23 cellular contexts compared by ENCODE assay signal in genomic region chr6:100493206-100493888, GRCh38. TPM values are rescaled to one million over a fixed set of nuclear protein-coding genes. Genes with fewer than 3 reads are reported as not detected.
A peak's percentile ranks its signal among the peaks of the same experiment; 100 is the strongest.
DNase-seq lines count a peak whose midpoint lies in the region; ATAC-seq and TF ChIP-seq lines count a peak whose summit lies in the region.
"Had no signal": no experiment of that assay in that cellular context is flagged by ENCODE, and none has a peak within 500 bp of the region (broad histone marks: within the 10 kb centered on the region; RNA-seq: fewer than 3 reads in every experiment).

No MANE protein-coding gene starts in this region.

- H4K20me1 ChIP-seq in PC-9 (ENCODE audit: insufficient read depth): no peaks in the 10 kb centered on the region

- H3K4me3 ChIP-seq in PC-9 (no peak overlapping the region), neuronal stem cell (ENCODE audit: low read length in 2 of 2) (no peak overlapping the region), mucosa of descending colon (no peak overlapping the region)
- H3K4me3 ChIP-seq: adrenal gland, cardiac muscle cell, gastroesophageal sphincter, GM23248 had no signal

- intact Hi-C loops in PC-9 (cut with micrococcal nuclease; ENCODE audit: unreplicated experiment) (no loop called here), mucosa of descending colon (cut with DNase I, micrococcal nuclease) (no loop called here)

- no peak overlapping the region for H2BK12ac ChIP-seq in neuronal stem cell (ENCODE audit: low read length)

- peaks cover 3% of the 10 kb centered on the region for H3K9me3 Mint-ChIP-seq in T-helper 2 cell treated with Interferon-gamma antibody and Interleukin-4, amounts not matched to agents 5 μg/mL and 100 μg/mL, for 36 hours

- DNase-seq in HPDE6-E6E7 (ENCODE audit: extremely low spot score) (peak; percentile 67), PC-9 (peak; percentile 29 to 37), foreskin keratinocyte (peak; percentile 82 to 92), neuronal stem cell (ENCODE audit: low spot score) (no peak), mucosa of descending colon (no peak)
- DNase-seq in T-helper 2 cell treated with Interferon-gamma antibody and Interleukin-4, amounts not matched to agents 5 μg/mL and 100 μg/mL, for 36 hours (ENCODE audit: low spot score): no peak
- DNase-seq in activated CD4-positive, alpha-beta T cell treated with anti-CD3 and anti-CD28 coated beads, Interleukin-2, amount 50 U/mL, for 4 hours: no peak
- DNase-seq: activated CD4-positive, alpha-beta T cell treated with anti-CD3 and anti-CD28 coated beads, Interleukin-2, amount 50 U/mL, for 1 hour; activated effector memory CD4-positive, alpha-beta T cell treated with anti-CD3 and anti-CD28 coated beads, Interleukin-2, amount 50 U/mL, for 16 hours; adrenal gland; dermis blood vessel endothelial cell; EL; GM23248; naive B cell; NCI-H1436 treated with DMSO at 0.1 percent for 48 hours; stimulated activated naive B cell treated with anti-CD40 and anti-IgM and Interleukin-4, amounts not matched to agents 10 μg/mL and 1 μg/mL and 100 μg/mL, for 72 hours; T-cell had no signal

- TF ChIP-seq CTCF in PC-9 (conservative IDR thresholded peaks at IDR 0.05) (no peak), foreskin keratinocyte (conservative IDR thresholded peaks at IDR 0.05) (no peak), mucosa of descending colon (IDR thresholded peaks at IDR 0.05) (no peak)

- no peaks in the 10 kb centered on the region for H3K4me1 ChIP-seq in PC-9 (replicated peaks; ENCODE audit: insufficient read depth)
- H3K4me1 ChIP-seq in foreskin keratinocyte: peaks cover 9% of the 10 kb centered on the region
- H3K4me1 ChIP-seq in neuronal stem cell (ENCODE audit: control insufficient read depth in 2 of 2, insufficient read depth in 1 of 2, low read depth in 1 of 2, low read length in 2 of 2): peaks cover 2 to 4% of the 10 kb centered on the region in 2 donors
- no peaks in the 10 kb centered on the region for H3K4me1 ChIP-seq in mucosa of descending colon (ENCODE audit: low read depth)
- H3K4me1 ChIP-seq: adrenal gland, gastroesophageal sphincter, parathyroid adenoma had no signal

- H3K4me2 ChIP-seq in PC-9: no peak overlapping the region
- no peak overlapping the region for H3K4me2 ChIP-seq in neuronal stem cell (ENCODE audit: insufficient read depth, low read length, poor library complexity, severe bottlenecking)

- H4K91ac ChIP-seq in neuronal stem cell (ENCODE audit: low read depth, low read length, poor library complexity): no peak overlapping the region

- no peaks in the 10 kb centered on the region for H3K27me3 ChIP-seq in PC-9 (ENCODE audit: insufficient read depth, low read depth)
- peaks cover 10% of the 10 kb centered on the region for H3K27me3 ChIP-seq in foreskin keratinocyte
- H3K27me3 ChIP-seq in neuronal stem cell (ENCODE audit: control insufficient read depth in 3 of 3, insufficient read depth in 3 of 3, low read depth in 1 of 3, low read length in 3 of 3): peaks cover 0 to 22% (median 0%) of the 10 kb centered on the region in 3 experiments
- H3K27me3 ChIP-seq: adrenal gland, cardiac muscle cell had no signal

- H3K27ac ChIP-seq in PC-9: no peak overlapping the region
- no peak overlapping the region for H3K27ac ChIP-seq in foreskin keratinocyte
- no peak overlapping the region for H3K27ac ChIP-seq in neuronal stem cell (replicated peaks; ENCODE audit: low read length)
- H3K27ac ChIP-seq: adrenal gland, cardiac muscle cell, gastroesophageal sphincter, GM23248, parathyroid adenoma had no signal

- H3K9me2 ChIP-seq in PC-9 (ENCODE audit: insufficient read depth): no peaks in the 10 kb centered on the region

- no peak overlapping the region for H3K27ac Mint-ChIP-seq in T-helper 2 cell treated with Interferon-gamma antibody and Interleukin-4, amounts not matched to agents 5 μg/mL and 100 μg/mL, for 36 hours
- H3K27ac Mint-ChIP-seq: stimulated activated naive B cell treated with anti-CD40 and anti-IgM and Interleukin-4, amounts not matched to agents 10 μg/mL and 1 μg/mL and 100 μg/mL, for 72 hours; T-cell had no signal

- H2AFZ ChIP-seq in PC-9: no peak overlapping the region
- peak overlapping the region; percentile 41 for H2AFZ ChIP-seq in neuronal stem cell (ENCODE audit: low read length)
- H2AFZ ChIP-seq: GM23248, parathyroid adenoma had no signal

- no peak overlapping the region for H2AK5ac ChIP-seq in neuronal stem cell (ENCODE audit: low read depth, low read length)

- H3K4me3 Mint-ChIP-seq in T-helper 2 cell treated with Interferon-gamma antibody and Interleukin-4, amounts not matched to agents 5 μg/mL and 100 μg/mL, for 36 hours: no peak overlapping the region
- H3K4me3 Mint-ChIP-seq: naive B cell; stimulated activated naive B cell treated with anti-CD40 and anti-IgM and Interleukin-4, amounts not matched to agents 10 μg/mL and 1 μg/mL and 100 μg/mL, for 72 hours; T-cell had no signal

- no peaks in the 10 kb centered on the region for H3K79me1 ChIP-seq in neuronal stem cell (ENCODE audit: low read depth, low read length)

- H4K8ac ChIP-seq in neuronal stem cell (ENCODE audit: low read depth, low read length): no peak overlapping the region

- POLR2A ChIA-PET in PC-9 (lab: Charles Lee; ENCODE audit: unreplicated experiment): no interaction called here

- no TSS peak for BruUV-seq in PC-9 (replicated peaks; lab: Mats Ljungman, UMichigan)

- no peak overlapping the region for H2BK15ac ChIP-seq in neuronal stem cell (ENCODE audit: low read length)

- no peaks in the 10 kb centered on the region for H3K36me3 Mint-ChIP-seq in T-helper 2 cell treated with Interferon-gamma antibody and Interleukin-4, amounts not matched to agents 5 μg/mL and 100 μg/mL, for 36 hours (ENCODE audit: low read depth)
- H3K36me3 Mint-ChIP-seq: naive B cell, T-cell had no signal

- no peaks in the 10 kb centered on the region for H3K4me1 Mint-ChIP-seq in T-helper 2 cell treated with Interferon-gamma antibody and Interleukin-4, amounts not matched to agents 5 μg/mL and 100 μg/mL, for 36 hours (ENCODE audit: low read depth)
- H3K4me1 Mint-ChIP-seq: naive B cell; stimulated activated naive B cell treated with anti-CD40 and anti-IgM and Interleukin-4, amounts not matched to agents 10 μg/mL and 1 μg/mL and 100 μg/mL, for 72 hours; T-cell had no signal

- H3K27me3 Mint-ChIP-seq in T-helper 2 cell treated with Interferon-gamma antibody and Interleukin-4, amounts not matched to agents 5 μg/mL and 100 μg/mL, for 36 hours (ENCODE audit: low read depth): peaks cover 32% of the 10 kb centered on the region

- H3K79me2 ChIP-seq in PC-9 (ENCODE audit: low read depth): no peaks in the 10 kb centered on the region
- H3K79me2 ChIP-seq: parathyroid adenoma had no signal

- no peak overlapping the region for H2BK120ac ChIP-seq in neuronal stem cell (ENCODE audit: low read depth, low read length)

- ATAC-seq in foreskin keratinocyte (peak; percentile 96), HG02840 (IDR thresholded peaks at IDR 0.05; ENCODE audit: low FRiP score, unreplicated experiment) (no peak), mucosa of descending colon (no peak)
- ATAC-seq: gastroesophageal sphincter; stimulated activated naive B cell treated with anti-CD40 and anti-IgM and Interleukin-4, amounts not matched to agents 10 μg/mL and 1 μg/mL and 100 μg/mL, for 72 hours; T-cell had no signal

- H3K14ac ChIP-seq in neuronal stem cell (ENCODE audit: low read length): no peak overlapping the region

- H3K18ac ChIP-seq in neuronal stem cell (ENCODE audit: low read length): no peak overlapping the region

- no peaks in the 10 kb centered on the region for H3K9me3 ChIP-seq in PC-9 (ENCODE audit: insufficient read depth, low read depth)
- peaks cover 0 to 13% of the 10 kb centered on the region in 2 donors for H3K9me3 ChIP-seq in neuronal stem cell (replicated peaks in 1 of 2; ENCODE audit: control insufficient read depth in 2 of 2, insufficient read depth in 1 of 2, low read depth in 1 of 2, low read length in 2 of 2)
- H3K9me3 ChIP-seq in mucosa of descending colon: no peaks in the 10 kb centered on the region
- H3K9me3 ChIP-seq: adrenal gland, gastroesophageal sphincter had no signal

- H3K23ac ChIP-seq in neuronal stem cell (ENCODE audit: low read depth, low read length, poor library complexity): no peak overlapping the region

- H3K36me3 ChIP-seq in PC-9 (ENCODE audit: low read depth): no peaks in the 10 kb centered on the region
- no peaks in the 10 kb centered on the region for H3K36me3 ChIP-seq in neuronal stem cell (replicated peaks in 1 of 2; ENCODE audit: control insufficient read depth in 2 of 2, insufficient read depth in 2 of 2, low read length in 2 of 2)
- no peaks in the 10 kb centered on the region for H3K36me3 ChIP-seq in mucosa of descending colon (ENCODE audit: low read depth)
- H3K36me3 ChIP-seq: adrenal gland, cardiac muscle cell, gastroesophageal sphincter had no signal

- H3K4ac ChIP-seq in neuronal stem cell (ENCODE audit: low read length): no peak overlapping the region

- no CpG with 5 or more reads among the region's 6 CpGs for WGBS in neuronal stem cell (ENCODE audit: extremely low coverage in 2 of 2, insufficient read length in 2 of 2, insufficient replicate concordance in 1 of 2), 2 donors

- no peaks in the 10 kb centered on the region for H3F3A ChIP-seq in PC-9 (ENCODE audit: insufficient read depth, low read depth)

- CTCF ChIA-PET in PC-9 (lab: Charles Lee): no interaction called here

- no peak overlapping the region for H3K9ac ChIP-seq in neuronal stem cell (ENCODE audit: low read depth, low read length, poor library complexity)
- H3K9ac ChIP-seq: GM23248, parathyroid adenoma had no signal

- H2BK5ac ChIP-seq in neuronal stem cell (ENCODE audit: low read length): no peak overlapping the region

RNA-seq across cellular contexts. Expression of gene SIM1, which starts 28.6 kb away (rescaled TPM):
- total RNA-seq in PC-9 (2021) (0.13 and 0.15 TPM in 2 replicates), foreskin keratinocyte (not detected in 2 replicates), mucosa of descending colon (not detected)
- polyA plus RNA-seq in foreskin keratinocyte: not detected in 2 replicates
- not detected for polyA plus RNA-seq in neuronal stem cell (2013, experiment 1 of 2)
- not detected for polyA plus RNA-seq in neuronal stem cell (2013, experiment 2 of 2)
- total RNA-seq: adrenal gland, cardiac muscle cell, gastroesophageal sphincter, lung microvascular endothelial cell, T-cell had no signal
- polyA plus RNA-seq: adrenal gland, cardiac muscle cell, esophagus had no signal

Comparison
In these comparisons a context has a peak if more than half of its experiments do, and no peak if none do; other contexts are left out.
1. DNase-seq: peak in HPDE6-E6E7 (single experiment), PC-9 (2 of 2) and foreskin keratinocyte (2 of 2); none in neuronal stem cell (single experiment), T-helper 2 cell treated with Interferon-gamma antibody and Interleukin-4, amounts not matched to agents 5 μg/mL and 100 μg/mL, for 36 hours (single experiment), activated CD4-positive, alpha-beta T cell treated with anti-CD3 and anti-CD28 coated beads, Interleukin-2, amount 50 U/mL, for 4 hours (0 of 2) and mucosa of descending colon (0 of 3).